1 cellular context compared by ENCODE assay signal in genomic region chr11:7905961-7906429, GRCh38.
TF ChIP-seq lines count a peak whose summit lies in the region.

No MANE protein-coding gene starts in this region.

TF ChIP-seq in HepG2, 621 proteins besides CTCF, POLR2A, EP300 and RAD21:
- TF ChIP-seq ZNF251 (CRISPR knock-in tag; IDR thresholded peaks at IDR 0.05), result no peak
- no peak for TF ChIP-seq TEAD2 (CRISPR knock-in tag; IDR thresholded peaks at IDR 0.05)
- TF ChIP-seq ARHGAP35 (CRISPR knock-in tag; IDR thresholded peaks at IDR 0.05; ENCODE audit: borderline replicate concordance), result no peak
- TF ChIP-seq ZBTB39 (CRISPR knock-in tag; IDR thresholded peaks at IDR 0.05), result no peak
- TF ChIP-seq SRSF9 (IDR thresholded peaks at IDR 0.05; ENCODE audit: borderline replicate concordance, insufficient read depth, low read depth, low read length, poor library complexity, severe bottlenecking), result no peak
- TF ChIP-seq STAT6 (CRISPR knock-in tag; IDR thresholded peaks at IDR 0.05; ENCODE audit: borderline replicate concordance), result no peak
- TF ChIP-seq ZNF253 (CRISPR knock-in tag; IDR thresholded peaks at IDR 0.05; ENCODE audit: borderline replicate concordance), result no peak
- TF ChIP-seq ZGPAT (CRISPR knock-in tag; IDR thresholded peaks at IDR 0.05), result no peak
- TF ChIP-seq ZNF562 (CRISPR knock-in tag; IDR thresholded peaks at IDR 0.05; ENCODE audit: borderline replicate concordance), result no peak
- no peak for TF ChIP-seq ZNF264 (CRISPR knock-in tag; IDR thresholded peaks at IDR 0.05)
- TF ChIP-seq MAX (IDR thresholded peaks at IDR 0.05), result no peak
- no peak for TF ChIP-seq HNF4A (CRISPR knock-in tag; IDR thresholded peaks at IDR 0.05)
- TF ChIP-seq ZNF337 (CRISPR knock-in tag; IDR thresholded peaks at IDR 0.05; ENCODE audit: borderline replicate concordance, low read depth), result no peak
- TF ChIP-seq ZNF7 (CRISPR knock-in tag; IDR thresholded peaks at IDR 0.05), result no peak
- TF ChIP-seq SALL1 (CRISPR knock-in tag; IDR thresholded peaks at IDR 0.05), result no peak
- TF ChIP-seq AHR (CRISPR knock-in tag; IDR thresholded peaks at IDR 0.05), result no peak
- TF ChIP-seq PCBP1 (IDR thresholded peaks at IDR 0.05; ENCODE audit: borderline replicate concordance, low read depth, low read length), result no peak
- no peak for TF ChIP-seq ZNF430 (CRISPR knock-in tag; IDR thresholded peaks at IDR 0.05)
- TF ChIP-seq MED8 (CRISPR knock-in tag; IDR thresholded peaks at IDR 0.05; ENCODE audit: insufficient replicate concordance), result no peak
- TF ChIP-seq ZNF549 (CRISPR knock-in tag; IDR thresholded peaks at IDR 0.05), result no peak
TF ChIP-seq in HepG2: peak in this region for 0.
